ENCODE assay signal across 1 cellular context in the genomic region with DNA sequence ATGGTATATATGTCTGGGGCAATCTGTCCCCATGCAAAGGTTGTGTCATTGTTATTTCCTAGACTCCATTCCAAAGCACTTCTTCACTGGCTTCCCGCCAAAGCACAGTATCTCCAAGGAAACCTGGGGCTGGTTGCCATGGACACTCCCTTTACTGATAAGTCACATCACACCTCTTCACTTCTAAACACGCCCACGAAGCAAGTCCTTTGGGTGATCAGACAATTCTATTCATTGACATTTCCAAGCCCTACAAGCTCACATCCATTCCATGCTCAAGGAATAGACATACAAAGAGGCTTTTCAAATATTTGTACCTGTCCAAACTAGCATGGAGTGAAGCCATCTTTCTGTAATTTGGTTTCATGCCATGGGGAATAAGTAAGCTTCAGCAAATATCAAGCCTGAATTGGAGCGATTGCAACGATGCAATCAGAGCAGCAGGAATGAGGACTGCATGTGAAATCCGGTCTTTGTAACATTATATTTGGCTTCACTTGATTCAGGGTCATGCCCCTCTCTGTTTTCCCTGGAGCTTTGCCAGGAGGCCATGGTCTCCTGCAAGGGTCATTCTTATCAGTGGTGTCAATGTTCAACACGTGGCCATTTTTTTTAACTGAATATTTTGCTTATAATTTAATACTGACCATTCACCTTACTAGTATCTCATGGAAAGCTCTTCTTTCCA.
TF ChIP-seq lines count a peak whose summit lies in the region.

No MANE protein-coding gene starts in this region.

TF ChIP-seq in WTC11, 78 proteins besides CTCF, POLR2A, EP300 and RAD21 (continued from another document):
- TF ChIP-seq AR (CRISPR knock-in tag; IDR thresholded peaks at IDR 0.05) (no peak), USF1 (CRISPR knock-in tag; IDR thresholded peaks at IDR 0.05) (no peak), ESRRA (CRISPR knock-in tag; IDR thresholded peaks at IDR 0.05; ENCODE audit: borderline replicate concordance) (no peak)
- TF ChIP-seq, protein P1, sequence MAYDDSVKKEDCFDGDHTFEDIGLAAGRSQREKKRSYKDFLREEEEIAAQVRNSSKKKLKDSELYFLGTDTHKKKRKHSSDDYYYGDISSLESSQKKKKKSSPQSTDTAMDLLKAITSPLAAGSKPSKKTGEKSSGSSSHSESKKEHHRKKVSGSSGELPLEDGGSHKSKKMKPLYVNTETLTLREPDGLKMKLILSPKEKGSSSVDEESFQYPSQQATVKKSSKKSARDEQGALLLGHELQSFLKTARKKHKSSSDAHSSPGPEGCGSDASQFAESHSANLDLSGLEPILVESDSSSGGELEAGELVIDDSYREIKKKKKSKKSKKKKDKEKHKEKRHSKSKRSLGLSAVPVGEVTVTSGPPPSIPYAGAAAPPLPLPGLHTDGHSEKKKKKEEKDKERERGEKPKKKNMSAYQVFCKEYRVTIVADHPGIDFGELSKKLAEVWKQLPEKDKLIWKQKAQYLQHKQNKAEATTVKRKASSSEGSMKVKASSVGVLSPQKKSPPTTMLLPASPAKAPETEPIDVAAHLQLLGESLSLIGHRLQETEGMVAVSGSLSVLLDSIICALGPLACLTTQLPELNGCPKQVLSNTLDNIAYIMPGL (CRISPR knock-in tag; IDR thresholded peaks at IDR 0.05): no peak
